23 cellular contexts compared by ENCODE assay signal in genomic region chr2:1543776-1544477, GRCh38.
"Had no signal": no experiment of that assay in that cellular context is flagged by ENCODE, and none has a peak within 500 bp of the region (broad histone marks: within the 10 kb centered on the region; RNA-seq: fewer than 3 reads in every experiment).

No MANE protein-coding gene starts in this region.

- FAIRE-seq: RCC 7860, TTC549 had no signal

- H3K27ac Mint-ChIP-seq: activated B cell treated with CpG ODN at 0.5 μM for 24 hours; activated CD4-positive, alpha-beta T cell treated with anti-CD3 and anti-CD28 coated beads, Interleukin-2, amount 10 ng/mL, durations not matched to agents 24 days and 14 days; activated CD8-positive, alpha-beta memory T cell treated with anti-CD3 and anti-CD28 coated beads, Interleukin-2, amount 10 ng/mL, durations not matched to agents 7 days and 5 days; activated T-cell treated with anti-CD3 and anti-CD28 coated beads, Interleukin-2, amount 50 U/mL, for 24 hours; T-cell had no signal

- H3K9ac ChIP-seq: KMS-11 had no signal

- H3K9me3 Mint-ChIP-seq: activated B cell treated with CpG ODN at 0.5 μM for 24 hours; activated CD4-positive, alpha-beta T cell treated with anti-CD3 and anti-CD28 coated beads, Interleukin-2, amount 10 ng/mL, durations not matched to agents 24 days and 14 days; activated naive CD4-positive, alpha-beta T cell treated with anti-CD3 and anti-CD28 coated beads, Interleukin-2, amount 50 U/mL, for 72 hours; activated T-cell treated with anti-CD3 and anti-CD28 coated beads, Interleukin-2, amount 50 U/mL, for 24 hours; T-cell had no signal

- H3K27me3 Mint-ChIP-seq: activated CD4-positive, alpha-beta T cell treated with anti-CD3 and anti-CD28 coated beads, Interleukin-2, amount 10 ng/mL, durations not matched to agents 24 days and 14 days; activated CD8-positive, alpha-beta memory T cell treated with anti-CD3 and anti-CD28 coated beads, Interleukin-2, amount 10 ng/mL, durations not matched to agents 7 days and 5 days; T-cell had no signal

- H3K36me3 Mint-ChIP-seq: activated CD8-positive, alpha-beta memory T cell treated with anti-CD3 and anti-CD28 coated beads, Interleukin-2, amount 10 ng/mL, durations not matched to agents 7 days and 5 days; activated naive CD4-positive, alpha-beta T cell treated with anti-CD3 and anti-CD28 coated beads, Interleukin-2, amount 50 U/mL, for 72 hours; T-cell had no signal

- H3K4me2 ChIP-seq: KMS-11 had no signal

- H3K4me3 Mint-ChIP-seq: activated B cell treated with CpG ODN at 0.5 μM for 24 hours; activated CD4-positive, alpha-beta T cell treated with anti-CD3 and anti-CD28 coated beads, Interleukin-2, amount 10 ng/mL, durations not matched to agents 24 days and 14 days; activated CD8-positive, alpha-beta memory T cell treated with anti-CD3 and anti-CD28 coated beads, Interleukin-2, amount 10 ng/mL, durations not matched to agents 7 days and 5 days; activated T-cell treated with anti-CD3 and anti-CD28 coated beads, Interleukin-2, amount 50 U/mL, for 24 hours; T-cell had no signal

- ATAC-seq: activated CD8-positive, alpha-beta memory T cell treated with anti-CD3 and anti-CD28 coated beads, Interleukin-2, amount 10 ng/mL, durations not matched to agents 7 days and 5 days; T-cell had no signal

- H3K27ac ChIP-seq: KMS-11 had no signal

- DNase-seq: activated B cell treated with CpG ODN at 0.5 μM for 24 hours; activated CD4-positive, alpha-beta T cell treated with anti-CD3 and anti-CD28 coated beads for 1 hour; activated CD4-positive, alpha-beta T cell treated with anti-CD3 and anti-CD28 coated beads, Interleukin-2, amount 10 ng/mL, durations not matched to agents 24 days and 14 days; activated CD4-positive, alpha-beta T cell treated with anti-CD3 and anti-CD28 coated beads, Interleukin-2, amount 50 U/mL, for 48 hours; activated CD8-positive, alpha-beta memory T cell treated with anti-CD3 and anti-CD28 coated beads, Interleukin-2, amount 10 ng/mL, durations not matched to agents 7 days and 5 days; activated effector memory CD4-positive, alpha-beta T cell treated with anti-CD3 and anti-CD28 coated beads, Interleukin-2, amount 50 U/mL, for 16 hours; activated naive CD4-positive, alpha-beta T cell treated with Interleukin-2 at 50 U/mL for 16 hours; activated T-cell treated with anti-CD3 and anti-CD28 coated beads, Interleukin-2, amount 50 U/mL, for 24 hours; caudate nucleus; NCI-H1092 treated with DMSO at 0.1 percent for 48 hours; NCI-H1436; NCI-H1694 treated with DMSO at 0.1 percent for 48 hours; NCI-H2029 treated with DMSO at 0.1 percent for 48 hours; NCI-H510A treated with DMSO at 0.1 percent for 48 hours; NCI-H69; SHP77 treated with DMSO at 0.1 percent for 48 hours; T-cell; T-helper 2 cell; T1000 had no signal

- H3K4me1 Mint-ChIP-seq: activated CD8-positive, alpha-beta memory T cell treated with anti-CD3 and anti-CD28 coated beads, Interleukin-2, amount 10 ng/mL, durations not matched to agents 7 days and 5 days had no signal
